ENCODE assay signal across 11 cellular contexts in genomic region chr17:82301916-82302497, GRCh38. TPM values are rescaled to one million over a fixed set of nuclear protein-coding genes. Genes with fewer than 3 reads are reported as not detected.
DNase-seq lines count a peak whose midpoint lies in the region; ATAC-seq and TF ChIP-seq lines count a peak whose summit lies in the region.
"Had no signal": no experiment of that assay in that cellular context is flagged by ENCODE, and none has a peak within 500 bp of the region (broad histone marks: within the 10 kb centered on the region; RNA-seq: fewer than 3 reads in every experiment).

No MANE protein-coding gene starts in this region.

- H3K27me3 ChIP-seq in BLaER1 (no peaks in the 10 kb centered on the region; the same call in 1 of the 2 replicates), Karpas-422 (ENCODE audit: low read length) (no peaks in the 10 kb centered on the region)

- H3K9me2 ChIP-seq in Karpas-422 (replicated peaks; ENCODE audit: insufficient read depth, low read length), result no peaks in the 10 kb centered on the region

- H3K9me3 ChIP-seq in BLaER1 (no peaks in the 10 kb centered on the region), mucosa of descending colon (no peaks in the 10 kb centered on the region), Karpas-422 (ENCODE audit: low read length) (no peaks in the 10 kb centered on the region)

- H3K9ac ChIP-seq in BLaER1 (peak overlapping the region; percentile 63), Karpas-422 (ENCODE audit: low read length) (no peak overlapping the region)

- H3K4me3 ChIP-seq in BLaER1, result peak overlapping the region; percentile 50; the same call in 1 of the 2 replicates
- no peak overlapping the region for H3K4me3 ChIP-seq in mucosa of descending colon
- no peak overlapping the region for H3K4me3 ChIP-seq in Karpas-422 (ENCODE audit: low read length)

- H3K27ac ChIP-seq in BLaER1 (peak overlapping the region; percentile 74), Karpas-422 (ENCODE audit: low read length) (no peak overlapping the region)

- TF ChIP-seq CTCF in mucosa of descending colon (IDR thresholded peaks at IDR 0.05), result no peak

- DNase-seq in activated T-cell treated with anti-CD3 and anti-CD28 coated beads, Interleukin-2, amount 50 U/mL, for 48 hours, result peak; percentile 87
- peak in 2 of 3 donors; percentile 52 to 58 for DNase-seq in mucosa of descending colon
- no peak for DNase-seq in NCI-H187 treated with DMSO at 0.1 percent for 48 hours (lab: John Stamatoyannopoulos, UW)
- no peak for DNase-seq in NCI-H526 (lab: John Stamatoyannopoulos, UW)
- DNase-seq in Karpas-422, result no peak
- DNase-seq in NCI-H2196 treated with DMSO at 0.1 percent for 48 hours (lab: John Stamatoyannopoulos, UW; ENCODE audit: unreplicated experiment), result no peak
- DNase-seq: AML-193, NCI-H2171 treated with DMSO at 0.1 percent for 48 hours had no signal

- intact Hi-C loops in mucosa of descending colon (cut with DNase I, micrococcal nuclease), result no loop called here

- H2AFZ ChIP-seq in Karpas-422 (ENCODE audit: low read length), result no peak overlapping the region

- H3K4me2 ChIP-seq in BLaER1 (peak overlapping the region; percentile 98), Karpas-422 (ENCODE audit: low read depth, low read length, poor library complexity, severe bottlenecking) (no peak overlapping the region)

- H3K4me1 ChIP-seq in BLaER1 (peaks cover 97% of the 10 kb centered on the region), mucosa of descending colon (ENCODE audit: low read depth) (peaks cover 25% of the 10 kb centered on the region), Karpas-422 (ENCODE audit: low read length) (peaks cover 21% of the 10 kb centered on the region)

- H3K36me3 ChIP-seq in BLaER1, result no peaks in the 10 kb centered on the region
- H3K36me3 ChIP-seq in mucosa of descending colon (ENCODE audit: low read depth), result no peaks in the 10 kb centered on the region
- no peaks in the 10 kb centered on the region for H3K36me3 ChIP-seq in Karpas-422 (ENCODE audit: insufficient read depth, low read length)

- H4K20me1 ChIP-seq in BLaER1 (peaks cover 26% of the 10 kb centered on the region; the same call in 1 of the 2 replicates), Karpas-422 (ENCODE audit: insufficient read depth, low read depth, low read length) (no peaks in the 10 kb centered on the region)

- ATAC-seq in HG02885 (IDR thresholded peaks at IDR 0.05; ENCODE audit: poor library complexity, unreplicated experiment) (peak; percentile 39), mucosa of descending colon (no peak)

- no peaks in the 10 kb centered on the region for H3K79me2 ChIP-seq in Karpas-422 (ENCODE audit: low read length)

RNA-seq across cellular contexts. Expression of gene CD7, which starts 15.4 kb away (rescaled TPM):
- total RNA-seq in mucosa of descending colon, result 10 to 100 TPM in 2 of 3 donors, 1 to 10 TPM in 1; 10.0 to 12.8 (median 12.3) TPM
- total RNA-seq in Karpas-422 (2014; rRNA removed; shearing (Covaris generic); ENCODE audit: low replicate concordance), result not detected in 2 replicates

RNA-seq across cellular contexts. Expression of gene CSNK1D, which starts 28.5 kb away (rescaled TPM):
- total RNA-seq in mucosa of descending colon, result 100 to 1,000 TPM; 177 to 221 (median 189) TPM
- 27.1 and 30.6 TPM in 2 replicates for total RNA-seq in Karpas-422 (2014; rRNA removed; shearing (Covaris generic); ENCODE audit: low replicate concordance)

RNA-seq across cellular contexts. Expression of gene SECTM1, which starts 31.6 kb away (rescaled TPM):
- total RNA-seq in mucosa of descending colon, result 100 to 1,000 TPM; 127 to 268 (median 213) TPM
- total RNA-seq in Karpas-422 (2014; rRNA removed; shearing (Covaris generic); ENCODE audit: low replicate concordance), result 0.72 TPM in 1 of 2 replicates, not detected in the other

RNA-seq across cellular contexts. Expression of gene TEX19, which starts 57.0 kb away (rescaled TPM):
- total RNA-seq in mucosa of descending colon, result not detected
- 0.34 and 2.3 TPM in 2 replicates for total RNA-seq in Karpas-422 (2014; rRNA removed; shearing (Covaris generic); ENCODE audit: low replicate concordance)
- total RNA-seq: cardiac septum had no signal

Comparison
In these comparisons a context has a peak if more than half of its experiments do, and no peak if none do; other contexts are left out.
1. DNase-seq: peak in activated T-cell treated with anti-CD3 and anti-CD28 coated beads, Interleukin-2, amount 50 U/mL, for 48 hours (2 of 2) and mucosa of descending colon (2 of 3); none in NCI-H187 treated with DMSO at 0.1 percent for 48 hours (single experiment), NCI-H526 (0 of 2), Karpas-422 (single experiment) and NCI-H2196 treated with DMSO at 0.1 percent for 48 hours (single experiment).
2. RNA of gene CD7, which starts 15.4 kb away (total RNA-seq): 10.0 to 12.8 TPM in mucosa of descending colon; not detected in Karpas-422; every median in the first group is over 10 times any median in the second.
3. RNA of gene SECTM1, which starts 31.6 kb away (total RNA-seq): 127 to 268 TPM in mucosa of descending colon; 0.72 TPM in Karpas-422; every median in the first group is over 10 times any median in the second.